20 cellular contexts compared by ENCODE assay signal in genomic region chr3:109900774-109901173, GRCh38.
DNase-seq lines count a peak whose midpoint lies in the region; ATAC-seq and TF ChIP-seq lines count a peak whose summit lies in the region.
"Had no signal": no experiment of that assay in that cellular context is flagged by ENCODE, and none has a peak within 500 bp of the region (broad histone marks: within the 10 kb centered on the region; RNA-seq: fewer than 3 reads in every experiment).

No MANE protein-coding gene starts in this region.

- H3K9me2 ChIP-seq in GM23338 (ENCODE audit: insufficient read depth): no peaks in the 10 kb centered on the region

- H3K4me2 ChIP-seq in GM23338: no peak overlapping the region

- intact Hi-C loops in CD8-positive, alpha-beta T cell (cut with DNase I, micrococcal nuclease): no loop called here
- intact Hi-C loops in colonic mucosa (cut with DNase I): no loop called here

- no peak for ATAC-seq in CD8-positive, alpha-beta T cell
- no peak for ATAC-seq in GM23338
- ATAC-seq in HG03571 (IDR thresholded peaks at IDR 0.05; ENCODE audit: unreplicated experiment): no peak
- no peak for ATAC-seq in GM19324 (IDR thresholded peaks at IDR 0.05; ENCODE audit: low FRiP score, unreplicated experiment)
- ATAC-seq: activated CD4-positive, CD25-positive, alpha-beta regulatory T cell treated with anti-CD3 and anti-CD28 coated beads, Interleukin-2, amount 50 U/mL, for 24 hours; stimulated activated naive CD8-positive, alpha-beta T cell treated with anti-CD3 and anti-CD28 coated beads, Interleukin-15, amount 100 ng/mL, for 72 hours; upper lobe of right lung had no signal

- no peaks in the 10 kb centered on the region for H3K9me3 ChIP-seq in CD8-positive, alpha-beta T cell (ENCODE audit: low read length)
- no peaks in the 10 kb centered on the region for H3K9me3 ChIP-seq in colonic mucosa
- H3K9me3 ChIP-seq: esophagus muscularis mucosa, upper lobe of right lung had no signal

- H3K36me3 ChIP-seq in CD8-positive, alpha-beta T cell (ENCODE audit: insufficient read depth, low read length): no peaks in the 10 kb centered on the region
- H3K36me3 ChIP-seq in GM23338 (ENCODE audit: insufficient read depth): no peaks in the 10 kb centered on the region; the same call in 1 of the 2 replicates
- no peaks in the 10 kb centered on the region for H3K36me3 ChIP-seq in colonic mucosa
- H3K36me3 ChIP-seq: esophagus muscularis mucosa, Peyer's patch, upper lobe of right lung had no signal

- H3K4me3 Mint-ChIP-seq in CD8-positive, alpha-beta T cell: no peak overlapping the region
- no peak overlapping the region for H3K4me3 Mint-ChIP-seq in GM23338
- H3K4me3 Mint-ChIP-seq: stimulated activated naive CD8-positive, alpha-beta T cell treated with anti-CD3 and anti-CD28 coated beads, Interleukin-15, amount 100 ng/mL, for 72 hours had no signal

- H3K79me2 ChIP-seq in GM23338 (replicated peaks; ENCODE audit: insufficient read depth): no peaks in the 10 kb centered on the region

- H3K27ac ChIP-seq in CD8-positive, alpha-beta T cell (ENCODE audit: low read depth, low read length): no peak overlapping the region
- no peak overlapping the region for H3K27ac ChIP-seq in GM23338 (ENCODE audit: low read depth)
- H3K27ac ChIP-seq in colonic mucosa: no peak overlapping the region
- H3K27ac ChIP-seq: esophagus muscularis mucosa, Peyer's patch, SK-N-MC, upper lobe of right lung had no signal

- no peaks in the 10 kb centered on the region for H3F3A ChIP-seq in GM23338 (replicated peaks; ENCODE audit: low read depth)

- H3K9ac ChIP-seq in colonic mucosa (ENCODE audit: low read depth in 2 of 2, low read length in 2 of 2): no peak overlapping the region

- no peaks in the 10 kb centered on the region for H3K9me3 Mint-ChIP-seq in CD8-positive, alpha-beta T cell
- peaks cover 16% of the 10 kb centered on the region for H3K9me3 Mint-ChIP-seq in GM23338

- H2AFZ ChIP-seq in GM23338: peak overlapping the region; percentile 64; the same call in 1 of the 2 replicates

- H3K4me1 Mint-ChIP-seq in CD8-positive, alpha-beta T cell (ENCODE audit: low read depth): peaks cover 20% of the 10 kb centered on the region
- no peaks in the 10 kb centered on the region for H3K4me1 Mint-ChIP-seq in GM23338

- no peak overlapping the region for H3K4me3 ChIP-seq in CD8-positive, alpha-beta T cell (ENCODE audit: low read depth, low read length)
- H3K4me3 ChIP-seq in GM23338 (no peak overlapping the region), colonic mucosa (no peak overlapping the region)
- H3K4me3 ChIP-seq: esophagus muscularis mucosa, Peyer's patch, SK-N-MC, upper lobe of right lung had no signal

- H4K20me1 ChIP-seq in GM23338 (replicated peaks; ENCODE audit: insufficient read depth): no peaks in the 10 kb centered on the region

- H3K36me3 Mint-ChIP-seq in CD8-positive, alpha-beta T cell: no peaks in the 10 kb centered on the region
- H3K36me3 Mint-ChIP-seq in GM23338 (ENCODE audit: low read depth): peaks cover 10% of the 10 kb centered on the region

- H3K27me3 ChIP-seq in CD8-positive, alpha-beta T cell (ENCODE audit: insufficient read depth, low read length): no peaks in the 10 kb centered on the region
- no peaks in the 10 kb centered on the region for H3K27me3 ChIP-seq in GM23338 (ENCODE audit: insufficient read depth)
- H3K27me3 ChIP-seq in colonic mucosa: no peaks in the 10 kb centered on the region
- H3K27me3 ChIP-seq: esophagus muscularis mucosa, Peyer's patch, upper lobe of right lung had no signal

- POLR2A ChIA-PET in CD8-positive, alpha-beta T cell (lab: Charles Lee): no interaction called here

- no peak for TF ChIP-seq CTCF in CD8-positive, alpha-beta T cell (IDR thresholded peaks at IDR 0.05)
- TF ChIP-seq CTCF in GM23338 (conservative IDR thresholded peaks at IDR 0.05; ENCODE audit: low read depth in 2 of 2): no peak
- no peak for TF ChIP-seq CTCF in colonic mucosa (IDR thresholded peaks at IDR 0.05)

- CTCF ChIA-PET in CD8-positive, alpha-beta T cell (lab: Charles Lee): no interaction called here

- no peak for DNase-seq in CD8-positive, alpha-beta T cell
- DNase-seq in GM23338 (ENCODE audit: low spot score) (no peak), NCI-H526 treated with DMSO at 0.1 percent for 48 hours (lab: John Stamatoyannopoulos, UW) (peak; percentile 11), colonic mucosa (peak; percentile 40), pons (ENCODE audit: low spot score) (no peak), occipital lobe (lab: John Stamatoyannopoulos, UW) (no peak)
- DNase-seq: glutamatergic neuron; HCEC 1CT; KBM-7; NCI-H524; Peyer's patch; stimulated activated CD4-positive, alpha-beta T cell treated with anti-CD3 and anti-CD28 coated beads, Interleukin-2, amount 100 ng/mL, for 24 hours; stimulated activated naive CD8-positive, alpha-beta T cell treated with anti-CD3 and anti-CD28 coated beads, Interleukin-15, amount 100 ng/mL, for 72 hours; T1000; upper lobe of right lung had no signal

- H3K27ac Mint-ChIP-seq in CD8-positive, alpha-beta T cell: peak overlapping the region; percentile 30
- H3K27ac Mint-ChIP-seq in GM23338: no peak overlapping the region

- no peaks in the 10 kb centered on the region for H3K27me3 Mint-ChIP-seq in CD8-positive, alpha-beta T cell (ENCODE audit: low read depth)
- H3K27me3 Mint-ChIP-seq in GM23338 (ENCODE audit: insufficient read depth, low read depth, poor library complexity): no peaks in the 10 kb centered on the region
- H3K27me3 Mint-ChIP-seq: stimulated activated naive CD8-positive, alpha-beta T cell treated with anti-CD3 and anti-CD28 coated beads, Interleukin-15, amount 100 ng/mL, for 72 hours had no signal

- H3K4me1 ChIP-seq in CD8-positive, alpha-beta T cell (ENCODE audit: insufficient read depth, low read length): peaks cover 13% of the 10 kb centered on the region
- H3K4me1 ChIP-seq in GM23338 (ENCODE audit: insufficient read depth) (no peaks in the 10 kb centered on the region), colonic mucosa (peaks cover 5% of the 10 kb centered on the region)
- H3K4me1 ChIP-seq: esophagus muscularis mucosa, upper lobe of right lung had no signal

TF ChIP-seq in GM23338, 12 proteins besides CTCF, POLR2A, EP300 and RAD21 (continues in another document):
- TF ChIP-seq, protein P1, sequence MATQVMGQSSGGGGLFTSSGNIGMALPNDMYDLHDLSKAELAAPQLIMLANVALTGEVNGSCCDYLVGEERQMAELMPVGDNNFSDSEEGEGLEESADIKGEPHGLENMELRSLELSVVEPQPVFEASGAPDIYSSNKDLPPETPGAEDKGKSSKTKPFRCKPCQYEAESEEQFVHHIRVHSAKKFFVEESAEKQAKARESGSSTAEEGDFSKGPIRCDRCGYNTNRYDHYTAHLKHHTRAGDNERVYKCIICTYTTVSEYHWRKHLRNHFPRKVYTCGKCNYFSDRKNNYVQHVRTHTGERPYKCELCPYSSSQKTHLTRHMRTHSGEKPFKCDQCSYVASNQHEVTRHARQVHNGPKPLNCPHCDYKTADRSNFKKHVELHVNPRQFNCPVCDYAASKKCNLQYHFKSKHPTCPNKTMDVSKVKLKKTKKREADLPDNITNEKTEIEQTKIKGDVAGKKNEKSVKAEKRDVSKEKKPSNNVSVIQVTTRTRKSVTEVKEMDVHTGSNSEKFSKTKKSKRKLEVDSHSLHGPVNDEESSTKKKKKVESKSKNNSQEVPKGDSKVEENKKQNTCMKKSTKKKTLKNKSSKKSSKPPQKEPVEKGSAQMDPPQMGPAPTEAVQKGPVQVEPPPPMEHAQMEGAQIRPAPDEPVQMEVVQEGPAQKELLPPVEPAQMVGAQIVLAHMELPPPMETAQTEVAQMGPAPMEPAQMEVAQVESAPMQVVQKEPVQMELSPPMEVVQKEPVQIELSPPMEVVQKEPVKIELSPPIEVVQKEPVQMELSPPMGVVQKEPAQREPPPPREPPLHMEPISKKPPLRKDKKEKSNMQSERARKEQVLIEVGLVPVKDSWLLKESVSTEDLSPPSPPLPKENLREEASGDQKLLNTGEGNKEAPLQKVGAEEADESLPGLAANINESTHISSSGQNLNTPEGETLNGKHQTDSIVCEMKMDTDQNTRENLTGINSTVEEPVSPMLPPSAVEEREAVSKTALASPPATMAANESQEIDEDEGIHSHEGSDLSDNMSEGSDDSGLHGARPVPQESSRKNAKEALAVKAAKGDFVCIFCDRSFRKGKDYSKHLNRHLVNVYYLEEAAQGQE (IDR thresholded peaks at IDR 0.05; ENCODE audit: unreplicated experiment): no peak
- TF ChIP-seq ZNF331 (CRISPR knock-in tag; IDR thresholded peaks at IDR 0.05; ENCODE audit: low read depth) (no peak), EZH2 (IDR thresholded peaks at IDR 0.05; ENCODE audit: low read depth, unreplicated experiment) (no peak), EZH2phosphoT487 (IDR thresholded peaks at IDR 0.05; ENCODE audit: unreplicated experiment) (no peak), ZNF114 (CRISPR knock-in tag; IDR thresholded peaks at IDR 0.05) (no peak), CREB1 (CRISPR knock-in tag; IDR thresholded peaks at IDR 0.05; ENCODE audit: low read depth) (no peak), POLR2AphosphoS5 (IDR thresholded peaks at IDR 0.05; ENCODE audit: low read depth) (no peak), STAT1 (IDR thresholded peaks at IDR 0.05; ENCODE audit: unreplicated experiment) (no peak)

Comparison
In these comparisons a context has a peak if more than half of its experiments do, and no peak if none do; other contexts are left out.
1. DNase-seq: peak in NCI-H526 treated with DMSO at 0.1 percent for 48 hours (single experiment) and colonic mucosa (single experiment); none in CD8-positive, alpha-beta T cell (0 of 7), GM23338 (single experiment), pons (single experiment) and occipital lobe (single experiment).